ENCODE assay signal across 8 cellular contexts in genomic region chr5:116576043-116576713, GRCh38. TPM values are rescaled to one million over a fixed set of nuclear protein-coding genes. Genes with fewer than 3 reads are reported as not detected.
A peak's percentile ranks its signal among the peaks of the same experiment; 100 is the strongest.
DNase-seq lines count a peak whose midpoint lies in the region; ATAC-seq and TF ChIP-seq lines count a peak whose summit lies in the region.

No MANE protein-coding gene starts in this region.

- in situ Hi-C loops in T47D (cut with HindIII; ENCODE audit: low pct_unique_long_range_greater_than_20kb, low sequenced_read_pairs), result no loop called here

- H3K27ac Mint-ChIP-seq in CD8-positive, alpha-beta memory T cell, result no peak overlapping the region

- H3K4me2 ChIP-seq in BLaER1, result peak overlapping the region; percentile 91
- H3K4me2 ChIP-seq in OCI-LY1 (ENCODE audit: low read length), result peak overlapping the region; percentile 72

- CTCF ChIA-PET in CD8-positive, alpha-beta memory T cell (lab: Charles Lee), result no interaction called here

- peaks cover 0 to 7% (median 3%) of the 10 kb centered on the region in 5 donors for H3K9me3 Mint-ChIP-seq in CD8-positive, alpha-beta memory T cell

- H3K79me2 ChIP-seq in OCI-LY1 (ENCODE audit: insufficient read depth, low read length), result no peaks in the 10 kb centered on the region

- H3K36me3 ChIP-seq in BLaER1, result no peaks in the 10 kb centered on the region
- H3K36me3 ChIP-seq in OCI-LY1 (ENCODE audit: insufficient read depth, low read length), result no peaks in the 10 kb centered on the region
- no peaks in the 10 kb centered on the region for H3K36me3 ChIP-seq in CD8-positive, alpha-beta memory T cell (ENCODE audit: insufficient read depth, low read length)

- H3K9ac ChIP-seq in BLaER1, result no peak overlapping the region
- H3K9ac ChIP-seq in OCI-LY1 (ENCODE audit: low read length), result no peak overlapping the region; the same call in 1 of the 2 replicates

- peaks cover 24 to 71% of the 10 kb centered on the region in 2 donors for H3K27me3 Mint-ChIP-seq in CD8-positive, alpha-beta memory T cell

- H3K4me1 ChIP-seq in BLaER1 (peaks cover 53% of the 10 kb centered on the region), OCI-LY1 (ENCODE audit: insufficient read depth, low read length, severe bottlenecking) (peaks cover 20% of the 10 kb centered on the region)
- no peaks in the 10 kb centered on the region for H3K4me1 ChIP-seq in CD8-positive, alpha-beta memory T cell (ENCODE audit: insufficient read depth, low read length)

- H3K27ac ChIP-seq in BLaER1 (no peak overlapping the region), OCI-LY1 (ENCODE audit: low read depth, low read length, poor library complexity, severe bottlenecking) (no peak overlapping the region), skin epidermis (peak overlapping the region in 19 of 21 experiments; percentile 39 to 85 (median 72))
- no peak overlapping the region for H3K27ac ChIP-seq in CD8-positive, alpha-beta memory T cell (ENCODE audit: low read depth, low read length)

- peak overlapping the region; percentile 63 for H3K4me3 ChIP-seq in BLaER1
- H3K4me3 ChIP-seq in OCI-LY1 (ENCODE audit: low read depth, low read length, poor library complexity, severe bottlenecking), result peak overlapping the region; percentile 52
- peak overlapping the region; percentile 51 to 72 (median 64) for H3K4me3 ChIP-seq in skin epidermis
- H3K4me3 ChIP-seq in CD8-positive, alpha-beta memory T cell (ENCODE audit: low read length), result no peak overlapping the region

- no peaks in the 10 kb centered on the region for H3F3A ChIP-seq in OCI-LY1 (ENCODE audit: insufficient read depth, low read length)

- peak; percentile 73 to 75 for DNase-seq in T47D (ENCODE audit: low read depth in 1 of 2, low spot score in 1 of 2)
- DNase-seq in iPS-NIHi11 (ENCODE audit: low spot score), result peak; percentile 89
- DNase-seq in CD8-positive, alpha-beta memory T cell, result no peak

- peak; percentile 81 for TF ChIP-seq CTCF in OCI-LY1 (IDR thresholded peaks at IDR 0.05; ENCODE audit: low read length)

- ATAC-seq in GM18870 (IDR thresholded peaks at IDR 0.05; ENCODE audit: unreplicated experiment) (peak; percentile 25), HG03039 (IDR thresholded peaks at IDR 0.05; ENCODE audit: unreplicated experiment) (peak; percentile 38)

- H2AFZ ChIP-seq in OCI-LY1 (ENCODE audit: low read length), result no peak overlapping the region

- H3K4me3 Mint-ChIP-seq in CD8-positive, alpha-beta memory T cell, result no peak overlapping the region

- H4K20me1 ChIP-seq in BLaER1 (peaks cover 47% of the 10 kb centered on the region), OCI-LY1 (ENCODE audit: insufficient read depth, low read length) (no peaks in the 10 kb centered on the region)

- no peaks in the 10 kb centered on the region for H3K9me2 ChIP-seq in OCI-LY1 (ENCODE audit: low read depth, low read length)

- H3K36me3 Mint-ChIP-seq in CD8-positive, alpha-beta memory T cell, result no peaks in the 10 kb centered on the region

- peaks cover 11 to 23% (median 13%) of the 10 kb centered on the region in 3 donors for H3K4me1 Mint-ChIP-seq in CD8-positive, alpha-beta memory T cell

- H3K9me3 ChIP-seq in BLaER1, result no peaks in the 10 kb centered on the region
- H3K9me3 ChIP-seq in OCI-LY1 (ENCODE audit: low read length), result no peaks in the 10 kb centered on the region
- H3K9me3 ChIP-seq in CD8-positive, alpha-beta memory T cell (ENCODE audit: low read length), result no peaks in the 10 kb centered on the region

- POLR2A ChIA-PET in CD8-positive, alpha-beta memory T cell (lab: Charles Lee), result no interaction called here

- peaks cover 76% of the 10 kb centered on the region for H3K27me3 ChIP-seq in BLaER1
- H3K27me3 ChIP-seq in OCI-LY1 (ENCODE audit: insufficient read depth, low read length), result peaks cover 4% of the 10 kb centered on the region; the same call in 1 of the 2 replicates
- H3K27me3 ChIP-seq in CD8-positive, alpha-beta memory T cell (ENCODE audit: insufficient read depth, low read length, poor library complexity, severe bottlenecking), result peaks cover 17% of the 10 kb centered on the region

RNA-seq across cellular contexts. Expression of gene SEMA6A, which starts 1.6 kb away (rescaled TPM):
- not detected for total RNA-seq in CD8-positive, alpha-beta memory T cell
- polyA plus RNA-seq in CD8-positive, alpha-beta memory T cell, result 0.49 TPM

Comparison
In these comparisons a context has a peak if more than half of its experiments do, and no peak if none do; other contexts are left out.
1. H3K27ac ChIP-seq: peak in skin epidermis (19 of 21); none in BLaER1 (single experiment), OCI-LY1 (single experiment) and CD8-positive, alpha-beta memory T cell (single experiment).
2. DNase-seq: peak in T47D (2 of 2) and iPS-NIHi11 (single experiment); none in CD8-positive, alpha-beta memory T cell (0 of 5).